21 cellular contexts compared by ENCODE assay signal in the genomic region with DNA sequence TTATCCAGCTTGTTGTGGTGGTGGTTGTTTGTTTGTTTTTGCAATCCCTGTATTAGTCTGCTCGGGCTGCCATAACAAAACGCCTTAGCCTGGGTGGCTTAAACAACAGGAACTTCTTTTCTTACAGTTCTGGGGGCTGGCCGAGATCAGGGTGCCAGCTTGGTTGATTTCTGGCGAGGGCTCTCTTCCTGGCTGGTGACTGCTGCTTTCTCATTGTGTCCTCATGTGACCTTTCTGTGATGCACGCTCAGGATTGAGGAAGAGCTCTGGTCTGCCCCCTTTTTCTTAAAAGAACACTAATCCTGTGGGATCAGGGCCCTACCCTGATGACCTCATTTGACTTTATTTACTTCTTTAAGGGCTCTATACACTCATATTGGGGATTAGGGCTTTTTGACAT.
A peak's percentile ranks its signal among the peaks of the same experiment; 100 is the strongest.
DNase-seq lines count a peak whose midpoint lies in the region; ATAC-seq and TF ChIP-seq lines count a peak whose summit lies in the region.
"Had no signal": no experiment of that assay in that cellular context is flagged by ENCODE, and none has a peak within 500 bp of the region (broad histone marks: within the 10 kb centered on the region; RNA-seq: fewer than 3 reads in every experiment).

No MANE protein-coding gene starts in this region.

- no peak for TF ChIP-seq POLR2A in esophagus muscularis mucosa (IDR thresholded peaks at IDR 0.05; ENCODE audit: low read depth)

- no peak overlapping the region for H3K27ac ChIP-seq in esophagus muscularis mucosa (replicated peaks in 1 of 4)
- H3K27ac ChIP-seq: WERI-Rb-1 had no signal

- POLR2A ChIA-PET in activated CD4-positive, alpha-beta memory T cell treated with anti-CD3 and anti-CD28 coated beads, Interleukin-2, amount 10 ng/mL, durations not matched to agents 7 days and 5 days (lab: Charles Lee): no interaction called here

- H3K27me3 ChIP-seq in esophagus muscularis mucosa: no peaks in the 10 kb centered on the region

- no peak overlapping the region for H3K4me3 ChIP-seq in esophagus muscularis mucosa
- H3K4me3 ChIP-seq: mucosa of descending colon had no signal

- H3K9me3 Mint-ChIP-seq in HFFc6: no peaks in the 10 kb centered on the region
- no peaks in the 10 kb centered on the region for H3K9me3 Mint-ChIP-seq in activated CD4-positive, alpha-beta memory T cell treated with anti-CD3 and anti-CD28 coated beads, Interleukin-2, amount 10 ng/mL, durations not matched to agents 7 days and 5 days
- H3K9me3 Mint-ChIP-seq: activated T-helper 17 cell treated with anti-CD3 and anti-CD28 coated beads, Interleukin-2, amount 50 U/mL, for 72 hours had no signal

- CTCF ChIA-PET in activated CD4-positive, alpha-beta memory T cell treated with anti-CD3 and anti-CD28 coated beads, Interleukin-2, amount 10 ng/mL, durations not matched to agents 7 days and 5 days (lab: Charles Lee): no interaction called here

- 69% methylated on average over 5 of the region's 5 CpGs for WGBS in esophagus muscularis mucosa

- ATAC-seq in HG02981 (IDR thresholded peaks at IDR 0.05; ENCODE audit: unreplicated experiment): no peak
- ATAC-seq: activated T-helper 17 cell treated with anti-CD3 and anti-CD28 coated beads, Interleukin-2, amount 50 U/mL, for 72 hours; left colon; mucosa of descending colon; Panc1; sciatic nerve had no signal

- TF ChIP-seq EP300 in esophagus muscularis mucosa (IDR thresholded peaks at IDR 0.05): no peak

- no peak for TF ChIP-seq CTCF in HFFc6 (IDR thresholded peaks at IDR 0.05)
- no peak for TF ChIP-seq CTCF in esophagus muscularis mucosa (IDR thresholded peaks at IDR 0.05)

- no peak overlapping the region for H3K4me3 Mint-ChIP-seq in HFFc6
- H3K4me3 Mint-ChIP-seq in activated CD4-positive, alpha-beta memory T cell treated with anti-CD3 and anti-CD28 coated beads, Interleukin-2, amount 10 ng/mL, durations not matched to agents 7 days and 5 days: no peak overlapping the region
- H3K4me3 Mint-ChIP-seq: activated T-helper 17 cell treated with anti-CD3 and anti-CD28 coated beads, Interleukin-2, amount 50 U/mL, for 72 hours; CD4-positive, alpha-beta memory T cell had no signal

- H3K4me1 Mint-ChIP-seq in HFFc6 (ENCODE audit: low read depth): peaks cover 18% of the 10 kb centered on the region
- H3K4me1 Mint-ChIP-seq in activated CD4-positive, alpha-beta memory T cell treated with anti-CD3 and anti-CD28 coated beads, Interleukin-2, amount 10 ng/mL, durations not matched to agents 7 days and 5 days: no peaks in the 10 kb centered on the region
- H3K4me1 Mint-ChIP-seq: activated T-helper 17 cell treated with anti-CD3 and anti-CD28 coated beads, Interleukin-2, amount 50 U/mL, for 72 hours; CD4-positive, alpha-beta memory T cell had no signal

- no peaks in the 10 kb centered on the region for H3K4me1 ChIP-seq in esophagus muscularis mucosa

- no peaks in the 10 kb centered on the region for H3K9me3 ChIP-seq in esophagus muscularis mucosa
- H3K9me3 ChIP-seq: mucosa of descending colon had no signal

- intact Hi-C loops in esophagus muscularis mucosa (cut with DNase I): no loop called here

- H3K36me3 Mint-ChIP-seq in HFFc6 (ENCODE audit: low read depth): no peaks in the 10 kb centered on the region
- no peaks in the 10 kb centered on the region for H3K36me3 Mint-ChIP-seq in activated CD4-positive, alpha-beta memory T cell treated with anti-CD3 and anti-CD28 coated beads, Interleukin-2, amount 10 ng/mL, durations not matched to agents 7 days and 5 days (ENCODE audit: low read depth)
- H3K36me3 Mint-ChIP-seq: CD4-positive, alpha-beta memory T cell had no signal

- H3K27me3 Mint-ChIP-seq in HFFc6 (ENCODE audit: insufficient read depth): no peaks in the 10 kb centered on the region
- H3K27me3 Mint-ChIP-seq in activated CD4-positive, alpha-beta memory T cell treated with anti-CD3 and anti-CD28 coated beads, Interleukin-2, amount 10 ng/mL, durations not matched to agents 7 days and 5 days: peaks cover 10% of the 10 kb centered on the region

- peak; percentile 16 for DNase-seq in A172 (ENCODE audit: low spot score)
- peak; percentile 4 for DNase-seq in HFFc6
- DNase-seq in RKO (ENCODE audit: low spot score): peak; percentile 48
- peak; percentile 70 for DNase-seq in esophagus muscularis mucosa (ENCODE audit: extremely low spot score)
- no peak for DNase-seq in activated CD8-positive, alpha-beta memory T cell treated with anti-CD3 and anti-CD28 coated beads for 24 hours
- DNase-seq in AML-193 (lab: John Stamatoyannopoulos, UW): no peak
- DNase-seq in activated CD4-positive, alpha-beta memory T cell treated with anti-CD3 and anti-CD28 coated beads, Interleukin-2, amount 10 ng/mL, durations not matched to agents 7 days and 5 days: no peak
- DNase-seq: ACHN; caudate nucleus; CD4-positive, alpha-beta memory T cell; DMS79 treated with DMSO at 0.1 percent for 48 hours; left colon; mucosa of descending colon; NCI-H1092; NCI-H2081 treated with DMSO at 0.1 percent for 48 hours; NCI-H524; WERI-Rb-1 had no signal

- H3K27ac Mint-ChIP-seq in HFFc6: no peak overlapping the region
- no peak overlapping the region for H3K27ac Mint-ChIP-seq in activated CD4-positive, alpha-beta memory T cell treated with anti-CD3 and anti-CD28 coated beads, Interleukin-2, amount 10 ng/mL, durations not matched to agents 7 days and 5 days
- H3K27ac Mint-ChIP-seq: activated T-helper 17 cell treated with anti-CD3 and anti-CD28 coated beads, Interleukin-2, amount 50 U/mL, for 72 hours had no signal

- no peaks in the 10 kb centered on the region for H3K36me3 ChIP-seq in esophagus muscularis mucosa
- H3K36me3 ChIP-seq: WERI-Rb-1 had no signal

Comparison
In these comparisons a context has a peak if more than half of its experiments do, and no peak if none do; other contexts are left out.
1. DNase-seq: peak in A172 (single experiment), HFFc6 (single experiment), RKO (single experiment) and esophagus muscularis mucosa (single experiment); none in activated CD8-positive, alpha-beta memory T cell treated with anti-CD3 and anti-CD28 coated beads for 24 hours (single experiment), AML-193 (0 of 2) and activated CD4-positive, alpha-beta memory T cell treated with anti-CD3 and anti-CD28 coated beads, Interleukin-2, amount 10 ng/mL, durations not matched to agents 7 days and 5 days (single experiment).